8 cellular contexts compared by ENCODE assay signal in the genomic region with DNA sequence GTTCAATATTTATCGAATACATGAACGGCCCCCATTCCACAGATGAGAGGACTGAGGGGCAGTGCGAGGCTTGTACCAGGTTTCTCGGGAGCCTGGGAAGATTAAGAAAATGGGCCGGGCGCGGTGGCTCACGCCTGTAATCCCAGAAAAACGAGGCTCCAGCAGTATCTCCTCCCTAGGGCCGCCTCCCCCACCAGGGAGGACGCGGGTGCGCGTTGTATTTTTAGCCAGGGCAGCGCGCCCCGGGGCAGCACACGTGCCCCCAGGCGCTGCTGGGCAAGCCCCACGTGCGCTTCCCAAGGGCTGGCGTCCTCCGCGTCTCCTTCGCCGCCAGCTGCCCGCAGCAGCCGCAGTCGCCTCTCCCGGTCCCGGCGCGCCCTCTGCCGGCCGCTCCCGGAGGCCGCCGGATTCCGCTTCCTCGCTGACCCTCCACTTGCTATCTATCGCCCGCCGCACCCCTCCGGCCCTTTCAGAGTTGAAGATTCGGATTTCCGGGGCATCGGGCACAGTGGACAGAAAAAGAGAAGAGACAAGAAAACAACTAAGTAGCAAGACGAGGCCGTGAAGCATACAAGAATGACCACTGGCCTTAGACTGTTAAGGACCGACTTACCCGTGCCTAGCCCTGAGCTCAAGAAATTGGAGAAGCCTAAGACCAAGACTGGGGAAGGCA. TPM values are rescaled to one million over a fixed set of nuclear protein-coding genes. Genes with fewer than 3 reads are reported as not detected.
A peak's percentile ranks its signal among the peaks of the same experiment; 100 is the strongest.
DNase-seq lines count a peak whose midpoint lies in the region; ATAC-seq and TF ChIP-seq lines count a peak whose summit lies in the region.

No MANE protein-coding gene starts in this region.

- peak overlapping the region; percentile 53 for H3K9ac ChIP-seq in GM23248

- H3K9me3 Mint-ChIP-seq in activated CD4-positive, alpha-beta T cell treated with anti-CD3 and anti-CD28 coated beads for 36 hours (ENCODE audit: low read depth) = no peaks in the 10 kb centered on the region

- peak; percentile 38 for ATAC-seq in activated CD4-positive, alpha-beta T cell treated with anti-CD3 and anti-CD28 coated beads for 36 hours
- ATAC-seq in right lobe of liver (peak; percentile 80 to 93 (median 88)), GM19463 (IDR thresholded peaks at IDR 0.05; ENCODE audit: unreplicated experiment) (no peak)

- POLR2A ChIA-PET in activated CD4-positive, alpha-beta T cell treated with anti-CD3 and anti-CD28 coated beads for 36 hours (lab: Charles Lee) = interaction anchor here (0.6 to 1.5 kb wide), 2 partner anchors 39 to 251 kb away, joined by 3 read pairs; no protein-coding TSS in a partner anchor

- in situ Hi-C loops in GM23248 (cut with MboI) = no loop called here

- H3K4me3 Mint-ChIP-seq in activated CD4-positive, alpha-beta T cell treated with anti-CD3 and anti-CD28 coated beads for 36 hours = peak overlapping the region; percentile 35

- DNase-seq in AG10803 (ENCODE audit: low read depth) = peak; percentile 79
- DNase-seq in GM23248 = peak; percentile 95
- DNase-seq in NCI-H345 treated with DMSO at 0.1 percent for 48 hours (lab: John Stamatoyannopoulos, UW; ENCODE audit: unreplicated experiment) = peak; percentile 27
- peak; percentile 83 for DNase-seq in activated CD4-positive, alpha-beta T cell treated with anti-CD3 and anti-CD28 coated beads for 36 hours
- DNase-seq in dermis blood vessel endothelial cell = peak; percentile 89
- DNase-seq in right lobe of liver = peak; percentile 83 to 86 (median 85)
- peak; percentile 62 to 67 for DNase-seq in stimulated activated CD4-positive, alpha-beta T cell treated with anti-CD3 and anti-CD28 coated beads, Interleukin-4, amount 100 ng/mL, for 48 hours (ENCODE audit: low read depth in 2 of 2)

- no peaks in the 10 kb centered on the region for H3K79me2 ChIP-seq in GM23248 (ENCODE audit: insufficient read depth)

- H3K9me3 ChIP-seq in GM23248 (ENCODE audit: low read depth) (no peaks in the 10 kb centered on the region), right lobe of liver (no peaks in the 10 kb centered on the region)

- H3K4me1 ChIP-seq in GM23248 (ENCODE audit: insufficient read depth) = no peaks in the 10 kb centered on the region
- peaks cover 0 to 13% (median 2%) of the 10 kb centered on the region in 4 donors for H3K4me1 ChIP-seq in right lobe of liver

- H3K4me3 ChIP-seq in AG10803 (ENCODE audit: low read length) (no peak overlapping the region), GM23248 (peak overlapping the region; percentile 44), right lobe of liver (no peak overlapping the region)

- H3F3A ChIP-seq in GM23248 (ENCODE audit: insufficient read depth) = peaks cover 5% of the 10 kb centered on the region; the same call in 1 of the 2 replicates

- H3K27ac Mint-ChIP-seq in activated CD4-positive, alpha-beta T cell treated with anti-CD3 and anti-CD28 coated beads for 36 hours = no peak overlapping the region

- intact Hi-C loops in activated CD4-positive, alpha-beta T cell treated with anti-CD3 and anti-CD28 coated beads for 36 hours (cut with DNase I, micrococcal nuclease) = loop anchor here (1.0 to 10.0 kb wide), 6 partner anchors 16 to 250 kb away; partner anchors contain the start of gene CLDN7 (in 1 of the 2)
- intact Hi-C loops in right lobe of liver (cut with DNase I) = no loop called here

- H3K36me3 ChIP-seq in GM23248 (ENCODE audit: low read depth) (no peaks in the 10 kb centered on the region), right lobe of liver (no peaks in the 10 kb centered on the region)

- H3K4me1 Mint-ChIP-seq in activated CD4-positive, alpha-beta T cell treated with anti-CD3 and anti-CD28 coated beads for 36 hours = peaks cover 23% of the 10 kb centered on the region

- CTCF ChIA-PET in activated CD4-positive, alpha-beta T cell treated with anti-CD3 and anti-CD28 coated beads for 36 hours (lab: Charles Lee) = interaction anchor here (0.6 to 2.3 kb wide), 29 partner anchors 9 to 393 kb away, joined by 3 to 45 read pairs (median 4); partner anchors contain the start of genes ACAP1, GPS2 and SLC2A4

- H3K36me3 Mint-ChIP-seq in activated CD4-positive, alpha-beta T cell treated with anti-CD3 and anti-CD28 coated beads for 36 hours (ENCODE audit: low read depth) = no peaks in the 10 kb centered on the region

- TF ChIP-seq CTCF in AG10803 (conservative IDR thresholded peaks at IDR 0.05; ENCODE audit: low read length) (peak; percentile 56), right lobe of liver (IDR thresholded peaks at IDR 0.05) (peak; percentile 92 to 97 (median 96))

- peaks cover 17% of the 10 kb centered on the region for H3K27me3 ChIP-seq in GM23248 (replicated peaks; ENCODE audit: insufficient read depth)
- no peaks in the 10 kb centered on the region for H3K27me3 ChIP-seq in right lobe of liver

- H3K9me2 ChIP-seq in GM23248 (ENCODE audit: insufficient read depth) = no peaks in the 10 kb centered on the region

- no peak overlapping the region for H3K27ac ChIP-seq in GM23248
- H3K27ac ChIP-seq in right lobe of liver = no peak overlapping the region

- WGBS in GM23248 (ENCODE audit: low coverage in 1 of 2, low lambda C conversion rate in 2 of 2, missing lambda C conversion rate in 2 of 2), 2 experiments = 5 to 6% methylated on average over 46 to 51 of the region's 51 CpGs
- WGBS in right lobe of liver (ENCODE audit: insufficient coverage, low coverage, low lambda C conversion rate, missing lambda C conversion rate) = 8% methylated on average over 6 of the region's 51 CpGs

- peak overlapping the region; percentile 44 for H3K4me2 ChIP-seq in GM23248 (ENCODE audit: unreplicated experiment)

- H3K27me3 Mint-ChIP-seq in activated CD4-positive, alpha-beta T cell treated with anti-CD3 and anti-CD28 coated beads for 36 hours = peaks cover 19% of the 10 kb centered on the region

- H2AFZ ChIP-seq in GM23248 = peak overlapping the region; percentile 77

- TF ChIP-seq POLR2A in right lobe of liver (IDR thresholded peaks at IDR 0.05) = no peak

- H4K20me1 ChIP-seq in GM23248 (ENCODE audit: insufficient read depth) = no peaks in the 10 kb centered on the region

RNA-seq across cellular contexts. Expression of gene YBX2, which starts 1.9 kb away (rescaled TPM):
- 0.22 TPM in 1 of 2 replicates, not detected in the other for total RNA-seq in GM23248 (2014; rRNA removed; shearing (Covaris generic))
- not detected in 2 replicates for polyA plus RNA-seq in GM23248 (2016; fragmentation: Nextera tagmentation; extraction: Ambion mirVana)
- under 1 TPM; 0.34 to 0.67 TPM for total RNA-seq in activated CD4-positive, alpha-beta T cell treated with anti-CD3 and anti-CD28 coated beads for 36 hours
- total RNA-seq in dermis blood vessel endothelial cell = 0.17 TPM in 1 of 2 replicates, not detected in the other
- 1 to 10 TPM in 2 of 6 experiments, under 1 TPM in 4; 0.27 to 1.7 (median 0.90) TPM for total RNA-seq in right lobe of liver

RNA-seq across cellular contexts. Expression of gene EIF5A, which starts 11.1 kb away (rescaled TPM):
- 869 and 956 TPM in 2 replicates for total RNA-seq in GM23248 (2014; rRNA removed; shearing (Covaris generic))
- polyA plus RNA-seq in GM23248 (2016; fragmentation: Nextera tagmentation; extraction: Ambion mirVana) = 998 and 1,047 TPM in 2 replicates
- 100 to 1,000 TPM; 780 to 934 TPM for total RNA-seq in activated CD4-positive, alpha-beta T cell treated with anti-CD3 and anti-CD28 coated beads for 36 hours
- 416 and 525 TPM in 2 replicates for total RNA-seq in dermis blood vessel endothelial cell
- total RNA-seq in right lobe of liver = 100 to 1,000 TPM; 222 to 299 (median 238) TPM

RNA-seq across cellular contexts. Expression of gene SLC2A4, which starts 14.8 kb away (rescaled TPM):
- not detected in 2 replicates for total RNA-seq in GM23248 (2014; rRNA removed; shearing (Covaris generic))
- 0.08 TPM in 1 of 2 replicates, not detected in the other for polyA plus RNA-seq in GM23248 (2016; fragmentation: Nextera tagmentation; extraction: Ambion mirVana)
- total RNA-seq in activated CD4-positive, alpha-beta T cell treated with anti-CD3 and anti-CD28 coated beads for 36 hours = under 1 TPM; 0.16 to 0.25 TPM
- total RNA-seq in dermis blood vessel endothelial cell (0.28 and 0.34 TPM in 2 replicates), right lobe of liver (1 to 10 TPM in 4 of 6 experiments, under 1 TPM in 2; 0.66 to 2.1 (median 1.4) TPM)

RNA-seq across cellular contexts. Expression of gene GPS2, which starts 18.8 kb away (rescaled TPM):
- 50.1 and 81.3 TPM in 2 replicates for total RNA-seq in GM23248 (2014; rRNA removed; shearing (Covaris generic))
- 53.8 and 59.4 TPM in 2 replicates for polyA plus RNA-seq in GM23248 (2016; fragmentation: Nextera tagmentation; extraction: Ambion mirVana)
- total RNA-seq in activated CD4-positive, alpha-beta T cell treated with anti-CD3 and anti-CD28 coated beads for 36 hours = 10 to 100 TPM; 31.3 to 56.1 TPM
- total RNA-seq in dermis blood vessel endothelial cell (45.2 and 45.6 TPM in 2 replicates), right lobe of liver (10 to 100 TPM; 22.0 to 48.1 (median 23.2) TPM)

RNA-seq across cellular contexts. Expression of gene NEURL4, which starts 32.8 kb away (rescaled TPM):
- 12.8 and 20.1 TPM in 2 replicates for total RNA-seq in GM23248 (2014; rRNA removed; shearing (Covaris generic))
- 2.0 and 2.1 TPM in 2 replicates for polyA plus RNA-seq in GM23248 (2016; fragmentation: Nextera tagmentation; extraction: Ambion mirVana)
- 10 to 100 TPM; 22.5 to 29.1 TPM for total RNA-seq in activated CD4-positive, alpha-beta T cell treated with anti-CD3 and anti-CD28 coated beads for 36 hours
- total RNA-seq in dermis blood vessel endothelial cell (17.3 and 23.3 TPM in 2 replicates), right lobe of liver (10 to 100 TPM in 4 of 6 experiments, 1 to 10 TPM in 2; 4.2 to 22.1 (median 10.8) TPM)

Comparison
In these comparisons a context has a peak if more than half of its experiments do, and no peak if none do; other contexts are left out.
1. DNase-seq: peak in every context shown above with its lines; median percentile 95 in GM23248; 89 in dermis blood vessel endothelial cell; 85 in right lobe of liver; 83 in activated CD4-positive, alpha-beta T cell treated with anti-CD3 and anti-CD28 coated beads for 36 hours; 79 in AG10803; 64 in stimulated activated CD4-positive, alpha-beta T cell treated with anti-CD3 and anti-CD28 coated beads, Interleukin-4, amount 100 ng/mL, for 48 hours; 27 in NCI-H345 treated with DMSO at 0.1 percent for 48 hours.
2. intact Hi-C loops: an anchor here in activated CD4-positive, alpha-beta T cell treated with anti-CD3 and anti-CD28 coated beads for 36 hours (1.0 to 10.0 kb wide); none called in right lobe of liver.